ENCODE assay signal across 8 cellular contexts in genomic region chr12:26195250-26195640, GRCh38. TPM values are rescaled to one million over a fixed set of nuclear protein-coding genes. Genes with fewer than 3 reads are reported as not detected.
DNase-seq lines count a peak whose midpoint lies in the region; ATAC-seq and TF ChIP-seq lines count a peak whose summit lies in the region.

Gene SSPN, plus strand, starts transcription at chr12:26195573. Its CDS starts 100 bp downstream, at chr12:26195673.

- intact Hi-C loops in esophagus muscularis mucosa (cut with DNase I) = loop anchor here (5.0 kb wide), 1 partner anchor 73 kb away; no protein-coding TSS in a partner anchor
- intact Hi-C loops in thyroid gland (cut with DNase I) = no loop called here

- no peaks in the 10 kb centered on the region for H3K9me3 ChIP-seq in esophagus muscularis mucosa
- H3K9me3 ChIP-seq in thyroid gland = no peaks in the 10 kb centered on the region

- H3K36me3 ChIP-seq in esophagus muscularis mucosa = no peaks in the 10 kb centered on the region
- H3K36me3 ChIP-seq in thyroid gland = no peaks in the 10 kb centered on the region

- no peak for TF ChIP-seq CTCF in esophagus muscularis mucosa (IDR thresholded peaks at IDR 0.05)
- TF ChIP-seq CTCF in thyroid gland (IDR thresholded peaks at IDR 0.05) = no peak

- no peak for ATAC-seq in GM19324 (IDR thresholded peaks at IDR 0.05; ENCODE audit: low FRiP score, unreplicated experiment)

- CTCF ChIA-PET in HEK293T (lab: Yijun Ruan, JAX) = no interaction called here

- in situ Hi-C loops in G401 (cut with HindIII; ENCODE audit: low sequenced_read_pairs) = no loop called here

- no peaks in the 10 kb centered on the region for H3K27me3 ChIP-seq in esophagus muscularis mucosa
- no peaks in the 10 kb centered on the region for H3K27me3 ChIP-seq in thyroid gland

- TF ChIP-seq EP300 in esophagus muscularis mucosa (IDR thresholded peaks at IDR 0.05) = no peak

- H3K27ac ChIP-seq in esophagus muscularis mucosa (replicated peaks in 1 of 4) (peak within 1 kb of the TSS; percentile 89 to 97 (median 94)), thyroid gland (peak within 1 kb of the TSS; percentile 87 to 94 (median 94))

- H3K4me1 ChIP-seq in esophagus muscularis mucosa (peaks cover 32 to 47% (median 44%) of the 10 kb centered on the region in 4 donors), thyroid gland (peaks cover 8 to 18% of the 10 kb centered on the region in 2 donors)

- 1% methylated on average over 18 of the region's 35 CpGs for WGBS in esophagus muscularis mucosa
- 0 to 1% methylated on average over 1 to 29 of the region's 35 CpGs for WGBS in thyroid gland, 2 donors

- POLR2A ChIA-PET in HEK293T (lab: Yijun Ruan, JAX) = no interaction called here

- no peak for TF ChIP-seq POLR2A in esophagus muscularis mucosa (IDR thresholded peaks at IDR 0.05; ENCODE audit: low read depth)
- peak in 1 of 2 donors; percentile 24 for TF ChIP-seq POLR2A in thyroid gland (IDR thresholded peaks at IDR 0.05)

- DNase-seq in G401 (ENCODE audit: low spot score) (peak; percentile 74), HEK293T (ENCODE audit: extremely low spot score) (peak; percentile 33), SK-N-DZ (ENCODE audit: low spot score) (peak; percentile 71), esophagus muscularis mucosa (ENCODE audit: extremely low spot score) (no peak), midbrain (lab: John Stamatoyannopoulos, UW) (peak; percentile 79), thyroid gland (peak; percentile 83 to 86), NCI-H1436 treated with DMSO at 0.1 percent for 48 hours (lab: John Stamatoyannopoulos, UW) (no peak)

- H3K4me3 ChIP-seq in esophagus muscularis mucosa (peak within 1 kb of the TSS; percentile 65 to 83 (median 73)), thyroid gland (replicated peaks in 1 of 3) (peak within 1 kb of the TSS; percentile 54 to 69 (median 56))

TF ChIP-seq in HEK293T, 16 proteins besides CTCF, POLR2A, EP300 and RAD21:
- TF ChIP-seq TARDBP (IDR thresholded peaks at IDR 0.05) = no peak
- no peak for TF ChIP-seq ZNF384 (IDR thresholded peaks at IDR 0.05)
- no peak for TF ChIP-seq FOXK2 (IDR thresholded peaks at IDR 0.05)
- TF ChIP-seq NFRKB (IDR thresholded peaks at IDR 0.05) = no peak
- no peak for TF ChIP-seq HDGF (IDR thresholded peaks at IDR 0.05; ENCODE audit: borderline replicate concordance)
- no peak for TF ChIP-seq FOXA1 (IDR thresholded peaks at IDR 0.05)
- TF ChIP-seq ELF4 (IDR thresholded peaks at IDR 0.05) = no peak
- no peak for TF ChIP-seq ARNT (IDR thresholded peaks at IDR 0.05)
- TF ChIP-seq SP1 (IDR thresholded peaks at IDR 0.05) = no peak
- no peak for TF ChIP-seq L3MBTL2 (conservative IDR thresholded peaks at IDR 0.05)
- no peak for TF ChIP-seq LEF1 (IDR thresholded peaks at IDR 0.05; ENCODE audit: borderline replicate concordance)
- no peak for TF ChIP-seq SUZ12 (IDR thresholded peaks at IDR 0.05)
- no peak for TF ChIP-seq PKNOX1 (IDR thresholded peaks at IDR 0.05)
- TF ChIP-seq FOXM1 (IDR thresholded peaks at IDR 0.05; ENCODE audit: borderline replicate concordance) = no peak
- no peak for TF ChIP-seq BHLHE40 (IDR thresholded peaks at IDR 0.05; ENCODE audit: borderline replicate concordance)
- TF ChIP-seq CTBP1 (IDR thresholded peaks at IDR 0.05; ENCODE audit: borderline replicate concordance) = no peak

RNA-seq across cellular contexts. Expression of gene SSPN, which starts in this region (rescaled TPM):
- 1.7 and 2.9 TPM in 2 replicates for total RNA-seq in G401 (2014; rRNA removed; shearing (Covaris generic))
- 0.13 and 0.20 TPM in 2 replicates for polyA plus RNA-seq in SK-N-DZ (2014; cell fraction: cytosol; rRNA removed)
- not detected in 2 replicates for polyA plus RNA-seq in SK-N-DZ (2014; cell fraction: nucleus; rRNA removed)
- total RNA-seq in esophagus muscularis mucosa = 10 to 100 TPM; 36.4 to 81.8 (median 64.9) TPM
- total RNA-seq in thyroid gland = 10 to 100 TPM; 20.1 to 25.0 (median 22.2) TPM

Comparison
In these comparisons a context has a peak if more than half of its experiments do, and no peak if none do; other contexts are left out.
1. DNase-seq: peak in G401 (single experiment), HEK293T (single experiment), SK-N-DZ (single experiment), midbrain (single experiment) and thyroid gland (2 of 2); none in esophagus muscularis mucosa (single experiment) and NCI-H1436 treated with DMSO at 0.1 percent for 48 hours (single experiment).